In genomic region chr2:143128681-143129580, GRCh38 we compare ENCODE assay signal across 9 cellular contexts. TPM values are rescaled to one million over a fixed set of nuclear protein-coding genes. Genes with fewer than 3 reads are reported as not detected.
DNase-seq lines count a peak whose midpoint lies in the region; ATAC-seq and TF ChIP-seq lines count a peak whose summit lies in the region.
"Had no signal": no experiment of that assay in that cellular context is flagged by ENCODE, and none has a peak within 500 bp of the region (broad histone marks: within the 10 kb centered on the region; RNA-seq: fewer than 3 reads in every experiment).

Gene ARHGAP15 (plus strand): TSS chr2:143129419.

- H3K4me1 Mint-ChIP-seq in stimulated activated naive B cell treated with anti-CD40 and anti-IgM and Interleukin-4, amounts not matched to agents 10 μg/mL and 1 μg/mL and 100 μg/mL, for 72 hours = peaks cover 24 to 36% of the 10 kb centered on the region in 2 donors

- no CpG with 5 or more reads among the region's 13 CpGs for WGBS in mesendoderm (ENCODE audit: extremely low coverage, insufficient coverage, low lambda C conversion rate)

- H3K27me3 Mint-ChIP-seq in stimulated activated naive B cell treated with anti-CD40 and anti-IgM and Interleukin-4, amounts not matched to agents 10 μg/mL and 1 μg/mL and 100 μg/mL, for 72 hours = no peaks in the 10 kb centered on the region

- no peak within 1 kb of the TSS for H3K18ac ChIP-seq in mesendoderm (ENCODE audit: low read length)

- H3K4me1 ChIP-seq in lower lobe of right lung (peaks cover 6% of the 10 kb centered on the region), mesendoderm (ENCODE audit: control insufficient read depth, low read depth, low read length) (no peaks in the 10 kb centered on the region)

- H2BK5ac ChIP-seq in mesendoderm (ENCODE audit: low read length) = no peak within 1 kb of the TSS

- H3K4me3 ChIP-seq in GM12875 (ENCODE audit: low read depth, low read length) = peak within 1 kb of the TSS; percentile 48
- peak within 1 kb of the TSS; percentile 35 for H3K4me3 ChIP-seq in lower lobe of right lung
- no peak within 1 kb of the TSS for H3K4me3 ChIP-seq in mesendoderm (ENCODE audit: low read length)

- H2BK120ac ChIP-seq in mesendoderm (ENCODE audit: low read depth, low read length) = no peak within 1 kb of the TSS

- H2AK5ac ChIP-seq in mesendoderm (ENCODE audit: low read length) = no peak within 1 kb of the TSS

- H3K4ac ChIP-seq in mesendoderm (ENCODE audit: low read depth, low read length) = no peak within 1 kb of the TSS

- no peak within 1 kb of the TSS for H4K5ac ChIP-seq in mesendoderm (ENCODE audit: low read length)

- H3K36me3 Mint-ChIP-seq in stimulated activated naive B cell treated with anti-CD40 and anti-IgM and Interleukin-4, amounts not matched to agents 10 μg/mL and 1 μg/mL and 100 μg/mL, for 72 hours = peaks cover 6 to 7% of the 10 kb centered on the region in 2 donors

- H3K56ac ChIP-seq in mesendoderm (ENCODE audit: low read length) = no peak within 1 kb of the TSS

- H3K36me3 ChIP-seq in lower lobe of right lung = no peaks in the 10 kb centered on the region
- no peaks in the 10 kb centered on the region for H3K36me3 ChIP-seq in mesendoderm (ENCODE audit: control insufficient read depth, insufficient read depth, low read length)

- H3K23ac ChIP-seq in mesendoderm (ENCODE audit: low read length) = no peak within 1 kb of the TSS

- intact Hi-C loops in lower lobe of right lung (cut with DNase I) = no loop called here

- no peak within 1 kb of the TSS for H4K8ac ChIP-seq in mesendoderm (ENCODE audit: low read depth, low read length)

- H2BK15ac ChIP-seq in mesendoderm (replicated peaks; ENCODE audit: low read depth) = no peak within 1 kb of the TSS

- DNase-seq in NAMALWA (ENCODE audit: low spot score) = peak; percentile 94
- DNase-seq in activated CD8-positive, alpha-beta memory T cell treated with anti-CD3 and anti-CD28 coated beads, Interleukin-2, amount 50 U/mL, for 24 hours (ENCODE audit: extremely low read depth) = peak; percentile 38
- DNase-seq in lower lobe of right lung = peak; percentile 59
- DNase-seq in stimulated activated naive B cell treated with anti-CD40 and anti-IgM and Interleukin-4, amounts not matched to agents 10 μg/mL and 1 μg/mL and 100 μg/mL, for 72 hours = peak; percentile 72
- DNase-seq in mesendoderm = no peak
- DNase-seq in iPS-NIHi7 (ENCODE audit: extremely low spot score) = no peak

- peak within 1 kb of the TSS; percentile 81 for H3K27ac ChIP-seq in lower lobe of right lung
- H3K27ac ChIP-seq in mesendoderm (ENCODE audit: low read depth, low read length) = no peak within 1 kb of the TSS

- no peaks in the 10 kb centered on the region for H3K79me2 ChIP-seq in mesendoderm (ENCODE audit: control insufficient read depth, insufficient read depth, low read length)

- peaks cover 0 to under 1% of the 10 kb centered on the region in 2 donors for H3K9me3 Mint-ChIP-seq in stimulated activated naive B cell treated with anti-CD40 and anti-IgM and Interleukin-4, amounts not matched to agents 10 μg/mL and 1 μg/mL and 100 μg/mL, for 72 hours

- TF ChIP-seq CTCF in GM12875 (IDR thresholded peaks at IDR 0.05; ENCODE audit: borderline replicate concordance, insufficient read depth, low read depth, low read length) (0 out of 2 replicates have a peak, but pooled peaks have one; percentile 18), lower lobe of right lung (IDR thresholded peaks at IDR 0.05) (no peak)

- H3K4me3 Mint-ChIP-seq in stimulated activated naive B cell treated with anti-CD40 and anti-IgM and Interleukin-4, amounts not matched to agents 10 μg/mL and 1 μg/mL and 100 μg/mL, for 72 hours = peak within 1 kb of the TSS; percentile 87 to 88

- no peaks in the 10 kb centered on the region for H3K79me1 ChIP-seq in mesendoderm (ENCODE audit: low read length)

- no peak within 1 kb of the TSS for H3K4me2 ChIP-seq in mesendoderm (ENCODE audit: low read length)

- ATAC-seq in GM21737 (IDR thresholded peaks at IDR 0.05; ENCODE audit: unreplicated experiment) (peak; percentile 88), lower lobe of right lung (peak; percentile 83 to 87)
- ATAC-seq in stimulated activated naive B cell treated with anti-CD40 and anti-IgM and Interleukin-4, amounts not matched to agents 10 μg/mL and 1 μg/mL and 100 μg/mL, for 72 hours (replicated peaks) = peak; percentile 93 to 94

- H3K27ac Mint-ChIP-seq in stimulated activated naive B cell treated with anti-CD40 and anti-IgM and Interleukin-4, amounts not matched to agents 10 μg/mL and 1 μg/mL and 100 μg/mL, for 72 hours = peak within 1 kb of the TSS; percentile 99

- no peaks in the 10 kb centered on the region for H3K9me3 ChIP-seq in lower lobe of right lung

- H3K27me3 ChIP-seq in lower lobe of right lung (ENCODE audit: low read depth) (no peaks in the 10 kb centered on the region), mesendoderm (ENCODE audit: insufficient read depth, low read length, poor library complexity) (no peaks in the 10 kb centered on the region)

- H3K9ac ChIP-seq in mesendoderm (ENCODE audit: low read length) = no peak within 1 kb of the TSS

RNA-seq across cellular contexts. Expression of gene ARHGAP15, which starts in this region (rescaled TPM):
- 18.5 TPM for total RNA-seq in lower lobe of right lung
- polyA plus RNA-seq in mesendoderm (2013, experiment 1 of 2) = not detected
- not detected for polyA plus RNA-seq in mesendoderm (2013, experiment 2 of 2)
- polyA plus RNA-seq: keratinocyte had no signal

Comparison
In these comparisons a context has a peak if more than half of its experiments do, and no peak if none do; other contexts are left out.
1. DNase-seq: peak in NAMALWA (single experiment), activated CD8-positive, alpha-beta memory T cell treated with anti-CD3 and anti-CD28 coated beads, Interleukin-2, amount 50 U/mL, for 24 hours (single experiment), lower lobe of right lung (single experiment) and stimulated activated naive B cell treated with anti-CD40 and anti-IgM and Interleukin-4, amounts not matched to agents 10 μg/mL and 1 μg/mL and 100 μg/mL, for 72 hours (single experiment); none in mesendoderm (single experiment) and iPS-NIHi7 (single experiment).
2. Peak in every context shown above with its lines, with median percentiles within 50 percentile points of each other: ATAC-seq.